ENCODE assay signal across 8 cellular contexts in the genomic region with DNA sequence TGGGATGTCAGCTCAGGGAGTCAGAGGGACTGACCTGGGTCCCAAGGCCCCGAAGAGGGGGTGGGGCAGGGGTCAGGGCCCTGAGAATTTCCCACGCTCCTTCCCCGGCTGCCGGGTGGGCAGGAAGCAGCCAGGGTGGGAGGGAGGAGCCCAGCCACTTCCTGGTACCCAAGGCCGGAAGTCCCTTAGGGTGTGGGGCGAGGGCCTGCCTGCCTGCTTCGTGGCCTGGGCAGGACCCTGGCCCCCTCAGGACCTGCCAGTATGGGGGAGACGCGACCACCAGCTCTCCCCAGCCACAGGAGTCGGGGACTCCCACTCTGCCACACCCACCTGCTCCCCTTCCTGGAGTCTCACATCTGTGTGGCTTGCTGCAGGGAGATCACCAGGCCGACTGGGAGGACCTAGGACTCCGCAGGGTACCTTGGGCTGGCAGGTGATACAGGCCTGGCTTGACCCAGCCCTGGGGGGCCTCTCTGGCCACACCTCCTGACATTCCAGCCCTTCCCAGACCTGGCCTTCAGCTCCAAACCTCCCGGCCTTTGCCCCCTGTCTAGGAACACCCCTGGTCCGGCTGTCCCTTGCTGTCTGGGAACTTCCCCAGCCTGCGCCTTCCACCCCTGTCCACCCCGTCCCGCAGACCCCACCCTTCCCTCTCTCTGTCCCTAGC. TPM values are rescaled to one million over a fixed set of nuclear protein-coding genes. Genes with fewer than 3 reads are reported as not detected.
DNase-seq lines count a peak whose midpoint lies in the region; ATAC-seq, FAIRE-seq and TF ChIP-seq lines count a peak whose summit lies in the region.

No MANE protein-coding gene starts in this region.

- peak; percentile 93 for FAIRE-seq in GM18507 (lab: Jason Lieb, UNC)

- H3K36me3 Mint-ChIP-seq in T-helper 1 cell treated with Interleukin-12 subunit alpha and Interleukin-12 subunit beta and Interleukin-4 antibody, amounts not matched to agents 30 μg/mL and 1 μg/mL, for 36 hours (ENCODE audit: low read depth) = peaks cover 22% of the 10 kb centered on the region
- peaks cover 58% of the 10 kb centered on the region for H3K36me3 Mint-ChIP-seq in MCF 10A (ENCODE audit: insufficient read depth, unreplicated experiment)

- CTCF ChIA-PET in MCF 10A (lab: Yijun Ruan, JAX) = no interaction called here

- H3K4me3 Mint-ChIP-seq in T-helper 1 cell treated with Interleukin-12 subunit alpha and Interleukin-12 subunit beta and Interleukin-4 antibody, amounts not matched to agents 30 μg/mL and 1 μg/mL, for 36 hours = peak overlapping the region; percentile 88
- H3K4me3 Mint-ChIP-seq in MCF 10A (ENCODE audit: unreplicated experiment) = no peak overlapping the region

- POLR2A ChIA-PET in MCF 10A (lab: Yijun Ruan, JAX) = interaction anchor here (0.6 to 3.7 kb wide), 6 partner anchors 8 to 250 kb away, joined by 3 to 21 read pairs (median 5); a partner anchor contains a TSS

- H3K27me3 Mint-ChIP-seq in T-helper 1 cell treated with Interleukin-12 subunit alpha and Interleukin-12 subunit beta and Interleukin-4 antibody, amounts not matched to agents 30 μg/mL and 1 μg/mL, for 36 hours (ENCODE audit: low read depth) = no peaks in the 10 kb centered on the region
- H3K27me3 Mint-ChIP-seq in MCF 10A (ENCODE audit: insufficient read depth, unreplicated experiment) = no peaks in the 10 kb centered on the region

- peak overlapping the region; percentile 99 for H3K27ac Mint-ChIP-seq in T-helper 1 cell treated with Interleukin-12 subunit alpha and Interleukin-12 subunit beta and Interleukin-4 antibody, amounts not matched to agents 30 μg/mL and 1 μg/mL, for 36 hours
- H3K27ac Mint-ChIP-seq in MCF 10A (ENCODE audit: low read depth, unreplicated experiment) = peak overlapping the region; percentile 92

- ATAC-seq in HG03439 (IDR thresholded peaks at IDR 0.05; ENCODE audit: unreplicated experiment) (peak; percentile 25), left colon (peak; percentile 38), HG03460 (IDR thresholded peaks at IDR 0.05; ENCODE audit: unreplicated experiment) (no peak), GM19395 (IDR thresholded peaks at IDR 0.05; ENCODE audit: unreplicated experiment) (no peak)

- DNase-seq in GM18507 (ENCODE audit: extremely low spot score, insufficient read length, low read depth) = no peak
- peak; percentile 74 for DNase-seq in MCF 10A (ENCODE audit: unreplicated experiment)
- DNase-seq in left colon = peak; percentile 87 to 90
- DNase-seq in stimulated activated CD8-positive, alpha-beta memory T cell treated with anti-CD3 and anti-CD28 coated beads, Interleukin-7, amount 100 ng/mL, for 48 hours (ENCODE audit: extremely low read depth in 1 of 2, low read depth in 1 of 2) = peak; percentile 66 to 71

- no TSS peak for BruUV-seq in MCF 10A (replicated peaks; lab: Mats Ljungman, UMichigan)

- H3K4me1 Mint-ChIP-seq in T-helper 1 cell treated with Interleukin-12 subunit alpha and Interleukin-12 subunit beta and Interleukin-4 antibody, amounts not matched to agents 30 μg/mL and 1 μg/mL, for 36 hours (ENCODE audit: low read depth) = peaks cover 39% of the 10 kb centered on the region
- H3K4me1 Mint-ChIP-seq in MCF 10A (ENCODE audit: insufficient read depth, unreplicated experiment) = peaks cover 32% of the 10 kb centered on the region

- H3K9me3 Mint-ChIP-seq in T-helper 1 cell treated with Interleukin-12 subunit alpha and Interleukin-12 subunit beta and Interleukin-4 antibody, amounts not matched to agents 30 μg/mL and 1 μg/mL, for 36 hours = no peaks in the 10 kb centered on the region
- H3K9me3 Mint-ChIP-seq in MCF 10A (ENCODE audit: unreplicated experiment) = no peaks in the 10 kb centered on the region

- intact Hi-C loops in MCF 10A (cut with micrococcal nuclease) = no loop called here
- intact Hi-C loops in left colon (cut with DNase I, micrococcal nuclease) = no loop called here

- TF ChIP-seq CTCF in MCF 10A (IDR thresholded peaks at IDR 0.05; ENCODE audit: unreplicated experiment) = no peak

RNA-seq across cellular contexts. Expression of a gene that starts 9.8 kb away (rescaled TPM):
- 316 and 362 TPM in 2 replicates for total RNA-seq in MCF 10A (2022)
- 100 to 1,000 TPM; 220 to 267 TPM for total RNA-seq in left colon

RNA-seq across cellular contexts. Expression of a gene that starts 11.0 kb away (rescaled TPM):
- total RNA-seq in MCF 10A (2022) = 73.6 and 96.9 TPM in 2 replicates
- 100 to 1,000 TPM; 202 to 276 TPM for total RNA-seq in left colon

RNA-seq across cellular contexts. Expression of a gene that starts 16.0 kb away (rescaled TPM):
- total RNA-seq in MCF 10A (2022) = 71.0 and 85.2 TPM in 2 replicates
- total RNA-seq in left colon = 10 to 100 TPM; 43.7 to 48.9 TPM

RNA-seq across cellular contexts. Expression of a gene that starts 17.8 kb away (rescaled TPM):
- total RNA-seq in MCF 10A (2022) (256 and 258 TPM in 2 replicates), left colon (100 to 1,000 TPM; 341 to 530 TPM)

RNA-seq across cellular contexts. Expression of a gene that starts 21.5 kb away (rescaled TPM):
- total RNA-seq in MCF 10A (2022) (7.0 and 8.2 TPM in 2 replicates), left colon (under 1 TPM; 0.21 to 0.50 TPM)

Comparison
In these comparisons a context has a peak if more than half of its experiments do, and no peak if none do; other contexts are left out.
1. ATAC-seq: peak in HG03439 (single experiment) and left colon (single experiment); none in HG03460 (single experiment) and GM19395 (single experiment).